ENCODE assay signal across 9 cellular contexts in the genomic region with DNA sequence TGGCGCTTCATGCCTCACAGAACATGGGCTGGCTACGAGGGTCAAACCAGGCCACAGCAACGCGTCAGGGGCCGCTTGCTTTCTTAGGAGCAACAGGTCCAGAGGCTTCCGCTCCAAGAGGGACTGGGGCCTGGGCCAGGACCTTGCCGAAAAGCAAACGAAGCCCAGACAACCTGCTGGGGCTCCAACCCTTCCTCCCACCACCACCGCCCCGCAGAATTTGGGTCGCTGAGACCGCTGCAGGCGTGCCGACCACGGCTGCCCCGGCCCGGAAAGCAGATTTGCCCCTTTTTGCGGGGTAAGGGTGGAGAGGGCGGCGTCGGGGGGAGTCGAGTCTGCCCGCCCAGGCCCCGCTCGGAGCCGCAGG. TPM values are rescaled to one million over a fixed set of nuclear protein-coding genes. Genes with fewer than 3 reads are reported as not detected.
DNase-seq lines count a peak whose midpoint lies in the region; ATAC-seq and TF ChIP-seq lines count a peak whose summit lies in the region.
"Had no signal": no experiment of that assay in that cellular context is flagged by ENCODE, and none has a peak within 500 bp of the region (broad histone marks: within the 10 kb centered on the region; RNA-seq: fewer than 3 reads in every experiment).

No MANE protein-coding gene starts in this region.

- 4 to 6% (median 4%) methylated on average over 22 to 26 of the region's 26 CpGs for WGBS in psoas muscle, 3 donors

- peaks cover 6% of the 10 kb centered on the region for H3K27me3 Mint-ChIP-seq in glutamatergic neuron (ENCODE audit: unreplicated experiment)

- no peaks in the 10 kb centered on the region for H3K9me3 ChIP-seq in psoas muscle

- H3K27ac ChIP-seq in psoas muscle, result no peak overlapping the region

- H3K36me3 ChIP-seq in psoas muscle (ENCODE audit: insufficient read depth in 1 of 2, low read depth in 1 of 2), result no peaks in the 10 kb centered on the region

- no peaks in the 10 kb centered on the region for H3K36me3 Mint-ChIP-seq in glutamatergic neuron (ENCODE audit: unreplicated experiment)

- peak overlapping the region; percentile 66 for H3K27ac Mint-ChIP-seq in glutamatergic neuron (ENCODE audit: unreplicated experiment)

- peaks cover 13% of the 10 kb centered on the region for H3K4me1 Mint-ChIP-seq in glutamatergic neuron (ENCODE audit: low read depth, unreplicated experiment)

- H3K4me3 ChIP-seq in GM08714 (ENCODE audit: low read length), result peak overlapping the region; percentile 64
- H3K4me3 ChIP-seq in WI38 (ENCODE audit: low read depth, low read length), result peak overlapping the region; percentile 77
- peak overlapping the region; percentile 82 for H3K4me3 ChIP-seq in psoas muscle

- intact Hi-C loops in psoas muscle (cut with DNase I), result no loop called here

- no peak for TF ChIP-seq CTCF in WI38 (IDR thresholded peaks at IDR 0.05; ENCODE audit: low read depth, low read length)
- no peak for TF ChIP-seq CTCF in glutamatergic neuron (IDR thresholded peaks at IDR 0.05; ENCODE audit: partially characterized antibody, unreplicated experiment)
- TF ChIP-seq CTCF in psoas muscle (IDR thresholded peaks at IDR 0.05), result no peak

- H3K4me1 ChIP-seq in psoas muscle, result peaks cover 13% of the 10 kb centered on the region

- peak overlapping the region; percentile 93 for H3K4me3 Mint-ChIP-seq in glutamatergic neuron (ENCODE audit: unreplicated experiment)

- peaks cover 9% of the 10 kb centered on the region for H3K9me3 Mint-ChIP-seq in glutamatergic neuron (ENCODE audit: unreplicated experiment)

- peaks cover 0 to 29% (median 5%) of the 10 kb centered on the region in 3 donors for H3K27me3 ChIP-seq in psoas muscle (ENCODE audit: insufficient read depth in 3 of 3, low read length in 2 of 3)

- ATAC-seq in HG02642 (IDR thresholded peaks at IDR 0.05; ENCODE audit: poor library complexity, unreplicated experiment) (peak; percentile 15), psoas muscle (peak; percentile 15 to 53 (median 35))

- DNase-seq in glutamatergic neuron (no peak), psoas muscle (no peak), SW480 (ENCODE audit: low spot score) (no peak), cerebellum (ENCODE audit: low spot score) (no peak), NK-92 (lab: John Stamatoyannopoulos, UW; ENCODE audit: unreplicated experiment) (no peak)

RNA-seq across cellular contexts. Expression of a gene that starts 9.9 kb away (rescaled TPM):
- total RNA-seq in glutamatergic neuron (ENCODE audit: unreplicated experiment) (5.5 TPM), psoas muscle (not detected), cerebellum (23.6 TPM)
- polyA plus RNA-seq in psoas muscle, result under 1 TPM in 1 of 3 donors, not detected in 2; 0.06 TPM

RNA-seq across cellular contexts. Expression of a gene that starts 14.5 kb away (rescaled TPM):
- total RNA-seq in glutamatergic neuron (ENCODE audit: unreplicated experiment) (30.8 TPM), psoas muscle (10 to 100 TPM; 43.2 to 75.3 (median 67.5) TPM), cerebellum (12.2 TPM)
- 10 to 100 TPM; 34.8 to 67.7 (median 61.3) TPM for polyA plus RNA-seq in psoas muscle

RNA-seq across cellular contexts. Expression of a gene that starts 40.8 kb away (rescaled TPM):
- 0.98 TPM for total RNA-seq in glutamatergic neuron (ENCODE audit: unreplicated experiment)
- total RNA-seq in psoas muscle, result not detected
- not detected for polyA plus RNA-seq in psoas muscle
- 0.91 TPM for total RNA-seq in cerebellum

RNA-seq across cellular contexts. Expression of a gene that starts 42.3 kb away (rescaled TPM):
- 59.8 TPM for total RNA-seq in glutamatergic neuron (ENCODE audit: unreplicated experiment)
- 10 to 100 TPM; 13.5 to 18.1 (median 14.4) TPM for total RNA-seq in psoas muscle
- 10 to 100 TPM; 13.1 to 24.4 (median 21.8) TPM for polyA plus RNA-seq in psoas muscle
- 38.2 TPM for total RNA-seq in cerebellum

RNA-seq across cellular contexts. Expression of a gene that starts 42.8 kb away (rescaled TPM):
- total RNA-seq in glutamatergic neuron (ENCODE audit: unreplicated experiment) (not detected), psoas muscle (not detected), cerebellum (not detected)
- polyA plus RNA-seq in psoas muscle, result not detected
- total RNA-seq: SK-MEL-5 had no signal
